Comparison of ENCODE assay signal across 8 cellular contexts in genomic region chr18:74496508-74497307, GRCh38. TPM values are rescaled to one million over a fixed set of nuclear protein-coding genes. Genes with fewer than 3 reads are reported as not detected.
DNase-seq lines count a peak whose midpoint lies in the region; ATAC-seq, FAIRE-seq and TF ChIP-seq lines count a peak whose summit lies in the region.

No MANE protein-coding gene starts in this region.

- no peaks in the 10 kb centered on the region for H3K9me2 ChIP-seq in OCI-LY1 (ENCODE audit: low read depth, low read length)

- H4K20me1 ChIP-seq in BLaER1 (no peaks in the 10 kb centered on the region), OCI-LY1 (ENCODE audit: insufficient read depth, low read length) (no peaks in the 10 kb centered on the region)

- H3K4me1 Mint-ChIP-seq in activated naive CD8-positive, alpha-beta T cell (ENCODE audit: low read depth), result peaks cover 58% of the 10 kb centered on the region

- DNase-seq in left cardiac atrium, result peak; percentile 75
- peak; percentile 60 for DNase-seq in pons (ENCODE audit: low spot score)
- DNase-seq in D721Med (ENCODE audit: insufficient read length, low spot score), result no peak

- H3K27ac ChIP-seq in BLaER1 (peak overlapping the region; percentile 97), OCI-LY1 (ENCODE audit: low read depth, low read length, poor library complexity, severe bottlenecking) (peak overlapping the region; percentile 95)

- 0 out of 2 replicates have a peak, but pooled peaks cover 10% of the 10 kb centered on the region for H3F3A ChIP-seq in OCI-LY1 (ENCODE audit: insufficient read depth, low read length)

- H3K36me3 ChIP-seq in BLaER1 (peaks cover 14% of the 10 kb centered on the region), OCI-LY1 (ENCODE audit: insufficient read depth, low read length) (peaks cover 8% of the 10 kb centered on the region; the same call in 1 of the 2 replicates)

- H3K4me2 ChIP-seq in BLaER1 (peak overlapping the region; percentile 92), OCI-LY1 (ENCODE audit: low read length) (peak overlapping the region; percentile 87)

- H3K9me3 Mint-ChIP-seq in activated naive CD8-positive, alpha-beta T cell (ENCODE audit: low read depth), result no peaks in the 10 kb centered on the region

- peaks cover 6% of the 10 kb centered on the region; the same call in 1 of the 2 replicates for H3K79me2 ChIP-seq in OCI-LY1 (ENCODE audit: insufficient read depth, low read length)

- H3K4me3 Mint-ChIP-seq in activated naive CD8-positive, alpha-beta T cell, result peak overlapping the region; percentile 98

- H3K36me3 Mint-ChIP-seq in activated naive CD8-positive, alpha-beta T cell, result peaks cover 4% of the 10 kb centered on the region

- H3K9me3 ChIP-seq in BLaER1 (peaks cover 10% of the 10 kb centered on the region), OCI-LY1 (ENCODE audit: low read length) (no peaks in the 10 kb centered on the region)

- no peaks in the 10 kb centered on the region for H3K27me3 ChIP-seq in BLaER1
- H3K27me3 ChIP-seq in OCI-LY1 (ENCODE audit: insufficient read depth, low read length), result no peaks in the 10 kb centered on the region; the same call in 1 of the 2 replicates

- ATAC-seq in GM18870 (IDR thresholded peaks at IDR 0.05; ENCODE audit: unreplicated experiment), result peak; percentile 12
- ATAC-seq in HG03097 (IDR thresholded peaks at IDR 0.05; ENCODE audit: low FRiP score, unreplicated experiment), result peak; percentile 14
- ATAC-seq in left cardiac atrium, result peak; percentile 44 to 73

- FAIRE-seq in D721Med (lab: Jason Lieb, UNC), result no peak

- no peak for TF ChIP-seq CTCF in OCI-LY1 (IDR thresholded peaks at IDR 0.05; ENCODE audit: low read length)
- no peak for TF ChIP-seq CTCF in D721Med (IDR thresholded peaks at IDR 0.05; ENCODE audit: insufficient read depth, missing control alignments)

- no peaks in the 10 kb centered on the region for H3K27me3 Mint-ChIP-seq in activated naive CD8-positive, alpha-beta T cell

- intact Hi-C loops in left cardiac atrium (cut with DNase I), result loop anchor here (5.0 to 10.0 kb wide), 2 partner anchors 48 to 56 kb away; no protein-coding TSS in a partner anchor

- no peak overlapping the region for H2AFZ ChIP-seq in OCI-LY1 (ENCODE audit: low read length)

- H3K27ac Mint-ChIP-seq in activated naive CD8-positive, alpha-beta T cell, result peak overlapping the region; percentile 96

- peaks cover 71% of the 10 kb centered on the region for H3K4me1 ChIP-seq in BLaER1
- H3K4me1 ChIP-seq in OCI-LY1 (ENCODE audit: insufficient read depth, low read length, severe bottlenecking), result peaks cover 47% of the 10 kb centered on the region

- H3K4me3 ChIP-seq in BLaER1 (peak overlapping the region; percentile 87), OCI-LY1 (ENCODE audit: low read depth, low read length, poor library complexity, severe bottlenecking) (peak overlapping the region; percentile 87)

- H3K9ac ChIP-seq in BLaER1, result peak overlapping the region; percentile 96
- H3K9ac ChIP-seq in OCI-LY1 (ENCODE audit: low read length), result peak overlapping the region; percentile 79

RNA-seq across cellular contexts. Expression of gene CNDP2, which starts 0.5 kb away (rescaled TPM):
- total RNA-seq in left cardiac atrium, result 10 to 100 TPM; 71.1 to 79.4 TPM

RNA-seq across cellular contexts. Expression of gene CNDP1, which starts 37.6 kb away (rescaled TPM):
- total RNA-seq in left cardiac atrium, result not detected

RNA-seq across cellular contexts. Expression of gene DIPK1C, which starts 39.6 kb away (rescaled TPM):
- total RNA-seq in left cardiac atrium, result 1 to 10 TPM; 1.3 to 1.5 TPM
